Comparison of ENCODE assay signal across 25 cellular contexts in genomic region chr6:129842881-129843409, GRCh38. TPM values are rescaled to one million over a fixed set of nuclear protein-coding genes. Genes with fewer than 3 reads are reported as not detected.
"Had no signal": no experiment of that assay in that cellular context is flagged by ENCODE, and none has a peak within 500 bp of the region (broad histone marks: within the 10 kb centered on the region; RNA-seq: fewer than 3 reads in every experiment).

No MANE protein-coding gene starts in this region.

- H3K27me3 ChIP-seq: MG63 had no signal

- H3K4me3 ChIP-seq: MG63 had no signal

- H3K36me3 ChIP-seq: MG63 had no signal

- H3K27ac ChIP-seq: RWPE1 had no signal

- DNase-seq: Karpas-422, KG1, MG63, MV-4-11, NCI-H1048, NCI-H1105, NCI-H1417 treated with DMSO at 0.1 percent for 48 hours, NCI-H146, NCI-H1694 treated with DMSO at 0.1 percent for 48 hours, NCI-H1930, NCI-H2081, NCI-H2107, NCI-H2227 treated with DMSO at 0.1 percent for 48 hours, NCI-H446, NCI-H510A, NCI-H524 treated with DMSO at 0.1 percent for 48 hours, NCI-H69, NCI-H774, SHP77, SK-N-SH had no signal

- ATAC-seq: Panc1, PC-3 had no signal

- H3K4me2 ChIP-seq: SK-N-SH had no signal

- H3K9me2 ChIP-seq: SK-N-SH had no signal

- H3K9me3 ChIP-seq: SK-N-SH had no signal

- H3K9ac ChIP-seq: SK-N-SH had no signal

RNA-seq across cellular contexts. Expression of gene TMEM244, which starts 18.2 kb away (rescaled TPM):
- total RNA-seq: HT-29, PC-3, SK-MEL-5 had no signal
